19 cellular contexts compared by ENCODE assay signal in genomic region chr20:24109537-24109936, GRCh38.
DNase-seq lines count a peak whose midpoint lies in the region; ATAC-seq and TF ChIP-seq lines count a peak whose summit lies in the region.
"Had no signal": no experiment of that assay in that cellular context is flagged by ENCODE, and none has a peak within 500 bp of the region (broad histone marks: within the 10 kb centered on the region; RNA-seq: fewer than 3 reads in every experiment).

No MANE protein-coding gene starts in this region.

- no peaks in the 10 kb centered on the region for H3K9me3 ChIP-seq in CD8-positive, alpha-beta memory T cell (ENCODE audit: low read length)
- no peaks in the 10 kb centered on the region for H3K9me3 ChIP-seq in SJCRH30 (replicated peaks)
- H3K9me3 ChIP-seq in hepatocyte (ENCODE audit: low read depth): no peaks in the 10 kb centered on the region
- H3K9me3 ChIP-seq: heart left ventricle, lower lobe of right lung, tibial artery had no signal

- H3K36me3 ChIP-seq in CD8-positive, alpha-beta memory T cell (ENCODE audit: insufficient read depth, low read length): no peaks in the 10 kb centered on the region
- no peaks in the 10 kb centered on the region for H3K36me3 ChIP-seq in SJCRH30
- H3K36me3 ChIP-seq in hepatocyte (replicated peaks; ENCODE audit: insufficient read depth, low read depth): no peaks in the 10 kb centered on the region
- H3K36me3 ChIP-seq: heart left ventricle, lower lobe of right lung, tibial artery had no signal

- 95% methylated on average over 10 of the region's 10 CpGs for WGBS in hepatocyte (ENCODE audit: low lambda C conversion rate, missing lambda C conversion rate)

- H3K4me3 ChIP-seq in CD8-positive, alpha-beta memory T cell (ENCODE audit: low read length): peak overlapping the region; percentile 50
- H3K4me3 ChIP-seq in SJCRH30 (no peak overlapping the region), hepatocyte (no peak overlapping the region)
- H3K4me3 ChIP-seq: heart left ventricle, lower lobe of right lung, tibial artery had no signal

- peak overlapping the region; percentile 65 for H3K27ac ChIP-seq in CD8-positive, alpha-beta memory T cell (ENCODE audit: low read depth, low read length)
- no peak overlapping the region for H3K27ac ChIP-seq in SJCRH30
- no peak overlapping the region for H3K27ac ChIP-seq in hepatocyte
- H3K27ac ChIP-seq: heart left ventricle, lower lobe of right lung, parathyroid adenoma, tibial artery had no signal

- H3K4me1 ChIP-seq in CD8-positive, alpha-beta memory T cell (ENCODE audit: insufficient read depth, low read length): no peaks in the 10 kb centered on the region
- no peaks in the 10 kb centered on the region for H3K4me1 ChIP-seq in SJCRH30
- no peaks in the 10 kb centered on the region for H3K4me1 ChIP-seq in hepatocyte (ENCODE audit: insufficient read depth)
- H3K4me1 ChIP-seq: heart left ventricle, lower lobe of right lung, parathyroid adenoma, tibial artery had no signal

- TF ChIP-seq CTCF in hepatocyte (IDR thresholded peaks at IDR 0.05; ENCODE audit: poor library complexity): no peak

- peaks cover 10 to 22% of the 10 kb centered on the region in 2 donors for H3K27me3 Mint-ChIP-seq in CD8-positive, alpha-beta memory T cell
- H3K27me3 Mint-ChIP-seq in activated CD4-positive, alpha-beta memory T cell treated with anti-CD3 and anti-CD28 coated beads, Interleukin-2, amount 10 ng/mL, durations not matched to agents 7 days and 5 days: peaks cover 14% of the 10 kb centered on the region

- POLR2A ChIA-PET in CD8-positive, alpha-beta memory T cell (lab: Charles Lee): no interaction called here
- POLR2A ChIA-PET in activated CD4-positive, alpha-beta memory T cell treated with anti-CD3 and anti-CD28 coated beads, Interleukin-2, amount 10 ng/mL, durations not matched to agents 7 days and 5 days (lab: Charles Lee): no interaction called here

- no peaks in the 10 kb centered on the region for H3K36me3 Mint-ChIP-seq in CD8-positive, alpha-beta memory T cell
- H3K36me3 Mint-ChIP-seq in activated CD4-positive, alpha-beta memory T cell treated with anti-CD3 and anti-CD28 coated beads, Interleukin-2, amount 10 ng/mL, durations not matched to agents 7 days and 5 days (ENCODE audit: low read depth): no peaks in the 10 kb centered on the region

- H3K79me2 ChIP-seq in hepatocyte: no peaks in the 10 kb centered on the region
- H3K79me2 ChIP-seq: parathyroid adenoma had no signal

- H4K20me1 ChIP-seq in hepatocyte (ENCODE audit: insufficient read depth, poor library complexity, severe bottlenecking): no peaks in the 10 kb centered on the region

- no peak overlapping the region for H3K4me2 ChIP-seq in hepatocyte

- peak overlapping the region; percentile 74 to 95 (median 83) for H3K4me3 Mint-ChIP-seq in CD8-positive, alpha-beta memory T cell
- peak overlapping the region; percentile 64 for H3K4me3 Mint-ChIP-seq in activated CD4-positive, alpha-beta memory T cell treated with anti-CD3 and anti-CD28 coated beads, Interleukin-2, amount 10 ng/mL, durations not matched to agents 7 days and 5 days

- H3K9me2 ChIP-seq in hepatocyte (replicated peaks; ENCODE audit: insufficient read depth): no peaks in the 10 kb centered on the region

- H2AFZ ChIP-seq in hepatocyte: no peak overlapping the region
- H2AFZ ChIP-seq: parathyroid adenoma had no signal

- DNase-seq in CD8-positive, alpha-beta memory T cell: peak in 1 of 5 donors; percentile 3
- DNase-seq in activated CD4-positive, alpha-beta memory T cell treated with anti-CD3 and anti-CD28 coated beads, Interleukin-2, amount 10 ng/mL, durations not matched to agents 7 days and 5 days: peak; percentile 41
- DNase-seq in SJCRH30 (no peak), hepatocyte (ENCODE audit: low spot score) (no peak)
- no peak for DNase-seq in NK-92 treated with Interleukin-12 subunit alpha and Interleukin-12 subunit beta, amount 100 ng/mL, for 24 hours (lab: John Stamatoyannopoulos, UW)
- DNase-seq: activated CD4-positive, alpha-beta T cell treated with anti-CD3 and anti-CD28 coated beads for 1 hour; amniotic stem cell; caudate nucleus; effector CD4-positive, alpha-beta T cell; heart left ventricle; lower lobe of right lung; MV-4-11; NCI-H1930; NCI-H510A; T1000; tibial artery had no signal

- ATAC-seq in GM18499 (IDR thresholded peaks at IDR 0.05; ENCODE audit: insufficient read depth, unreplicated experiment) (peak; percentile 55), HG03095 (IDR thresholded peaks at IDR 0.05; ENCODE audit: unreplicated experiment) (peak; percentile 73)
- ATAC-seq: heart left ventricle, lower lobe of right lung had no signal

- CTCF ChIA-PET in CD8-positive, alpha-beta memory T cell (lab: Charles Lee): interaction anchor here (1.1 kb wide), 1 partner anchor 172 kb away, joined by 4 read pairs; no protein-coding TSS in a partner anchor
- CTCF ChIA-PET in activated CD4-positive, alpha-beta memory T cell treated with anti-CD3 and anti-CD28 coated beads, Interleukin-2, amount 10 ng/mL, durations not matched to agents 7 days and 5 days (lab: Charles Lee): no interaction called here

- peak overlapping the region; percentile 35 to 99 (median 84) for H3K27ac Mint-ChIP-seq in CD8-positive, alpha-beta memory T cell
- peak overlapping the region; percentile 72 for H3K27ac Mint-ChIP-seq in activated CD4-positive, alpha-beta memory T cell treated with anti-CD3 and anti-CD28 coated beads, Interleukin-2, amount 10 ng/mL, durations not matched to agents 7 days and 5 days

- no peaks in the 10 kb centered on the region for H3K9me3 Mint-ChIP-seq in CD8-positive, alpha-beta memory T cell
- no peaks in the 10 kb centered on the region for H3K9me3 Mint-ChIP-seq in activated CD4-positive, alpha-beta memory T cell treated with anti-CD3 and anti-CD28 coated beads, Interleukin-2, amount 10 ng/mL, durations not matched to agents 7 days and 5 days

- H3K4me1 Mint-ChIP-seq in CD8-positive, alpha-beta memory T cell: peaks cover 8 to 17% (median 11%) of the 10 kb centered on the region in 3 donors
- H3K4me1 Mint-ChIP-seq in activated CD4-positive, alpha-beta memory T cell treated with anti-CD3 and anti-CD28 coated beads, Interleukin-2, amount 10 ng/mL, durations not matched to agents 7 days and 5 days: peaks cover 15% of the 10 kb centered on the region

- H3K27me3 ChIP-seq in CD8-positive, alpha-beta memory T cell (ENCODE audit: insufficient read depth, low read length, poor library complexity, severe bottlenecking): no peaks in the 10 kb centered on the region
- no peaks in the 10 kb centered on the region for H3K27me3 ChIP-seq in SJCRH30
- no peaks in the 10 kb centered on the region for H3K27me3 ChIP-seq in hepatocyte
